24 cellular contexts compared by ENCODE assay signal in the genomic region with DNA sequence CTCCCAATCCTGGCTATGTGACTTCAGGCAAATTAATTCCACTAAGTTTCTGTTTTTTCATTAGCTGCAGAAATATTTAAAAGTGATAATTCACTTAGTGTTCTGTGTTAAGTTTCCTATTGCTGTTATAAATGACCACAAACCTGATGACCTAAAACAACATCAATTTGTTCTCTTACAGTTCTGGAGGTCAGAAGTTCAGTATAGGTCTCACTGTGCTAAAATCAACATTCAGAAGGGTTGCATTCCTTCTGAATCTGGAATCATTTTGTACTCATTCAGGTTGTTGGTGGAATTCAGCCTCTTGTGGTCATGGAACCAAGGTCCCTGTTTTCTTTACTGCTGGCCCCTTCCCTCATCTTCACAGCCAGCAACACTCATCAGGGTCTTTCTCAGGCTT.
"Had no signal": no experiment of that assay in that cellular context is flagged by ENCODE, and none has a peak within 500 bp of the region (broad histone marks: within the 10 kb centered on the region; RNA-seq: fewer than 3 reads in every experiment).

No MANE protein-coding gene starts in this region.

- DNase-seq: dermis blood vessel endothelial cell; dorsolateral prefrontal cortex; effector CD4-positive, alpha-beta T cell; effector memory CD4-positive, alpha-beta T cell; foreskin melanocyte; gastrocnemius medialis; glutamatergic neuron; head of caudate nucleus; heart right ventricle; hippocampal formation; islet precursor cell; kidney; kidney glomerular epithelial cell; left colon; left ventricle myocardium inferior; lower lobe of right lung; mesenchymal stem cell; mucosa of descending colon; naive B cell; naive thymus-derived CD8-positive, alpha-beta T cell had no signal

- H3K4me3 ChIP-seq: coronary artery, dorsolateral prefrontal cortex, esophagus muscularis mucosa, gastrocnemius medialis, heart right ventricle, left ventricle myocardium inferior, lower lobe of right lung, mucosa of descending colon had no signal

- H3K9me3 ChIP-seq: esophagus muscularis mucosa, gastrocnemius medialis, heart right ventricle, left ventricle myocardium inferior, lower lobe of right lung, mucosa of descending colon had no signal

- H3K27ac ChIP-seq: coronary artery, dorsolateral prefrontal cortex, esophagus muscularis mucosa, gastrocnemius medialis, heart right ventricle, left ventricle myocardium inferior, lower lobe of right lung had no signal

- FAIRE-seq: colon, endothelial cell of umbilical vein, kidney had no signal

- H3K36me3 ChIP-seq: esophagus muscularis mucosa, gastrocnemius medialis, heart right ventricle, left ventricle myocardium inferior, lower lobe of right lung had no signal

- H3K27me3 ChIP-seq: dorsolateral prefrontal cortex, esophagus muscularis mucosa, gastrocnemius medialis, heart right ventricle had no signal

- H3K4me1 ChIP-seq: esophagus muscularis mucosa, gastrocnemius medialis, heart right ventricle, left ventricle myocardium inferior, lower lobe of right lung had no signal

- ATAC-seq: gastrocnemius medialis; heart right ventricle; left colon; lower lobe of right lung; mucosa of descending colon; naive thymus-derived CD8-positive, alpha-beta T cell had no signal
